In the genomic region with DNA sequence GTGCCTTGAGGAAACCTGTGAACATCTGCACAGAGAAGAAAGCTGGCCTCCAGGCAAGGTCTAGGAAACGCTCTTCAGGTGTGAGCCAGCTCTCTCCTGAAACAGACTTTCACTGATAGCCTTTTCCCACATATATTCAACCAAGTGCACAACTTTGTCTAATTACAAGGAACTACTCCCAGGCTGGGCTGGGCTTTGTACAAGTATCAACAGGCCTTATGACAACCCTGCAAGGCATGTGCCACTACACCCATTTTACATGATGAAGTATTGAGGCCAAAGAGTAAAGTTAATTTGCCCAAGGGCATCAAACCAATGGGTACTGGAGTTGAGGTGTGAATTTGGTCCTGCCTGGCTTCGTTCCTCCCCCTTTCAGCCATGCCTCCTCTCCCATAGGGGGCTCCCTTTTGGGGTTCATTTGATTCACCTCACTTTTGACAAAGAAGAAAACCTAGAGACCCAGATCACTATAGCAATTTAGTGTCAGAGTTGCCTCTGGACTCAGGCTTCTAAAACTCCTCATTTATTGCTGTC, we compare ENCODE assay signal across 22 cellular contexts. TPM values are rescaled to one million over a fixed set of nuclear protein-coding genes. Genes with fewer than 3 reads are reported as not detected.
DNase-seq lines count a peak whose midpoint lies in the region; ATAC-seq and TF ChIP-seq lines count a peak whose summit lies in the region.
"Had no signal": no experiment of that assay in that cellular context is flagged by ENCODE, and none has a peak within 500 bp of the region (broad histone marks: within the 10 kb centered on the region; RNA-seq: fewer than 3 reads in every experiment).

No MANE protein-coding gene starts in this region.

- H3K4me1 Mint-ChIP-seq in mesothelial cell of epicardium, result peaks cover 61% of the 10 kb centered on the region

- no peaks in the 10 kb centered on the region for H3K27me3 Mint-ChIP-seq in mesothelial cell of epicardium (ENCODE audit: low read depth)

- H3K27ac ChIP-seq in cardiac muscle cell (no peak overlapping the region), ectodermal cell (ENCODE audit: insufficient read depth, low read depth, low read length, poor library complexity, severe bottlenecking) (no peak overlapping the region), upper lobe of right lung (no peak overlapping the region)
- H3K27ac ChIP-seq: A549 had no signal

- DNase-seq in cardiac muscle cell (ENCODE audit: low read depth in 1 of 2, low spot score in 1 of 2), result no peak
- DNase-seq in Right ventricle myocardium inferior (ENCODE audit: missing footprints), result no peak
- no peak for DNase-seq in mesothelial cell of epicardium (ENCODE audit: low spot score in 2 of 2, unreplicated experiment in 2 of 2)
- no peak for DNase-seq in upper lobe of right lung
- DNase-seq in GOT3 (lab: John Stamatoyannopoulos, UW), result no peak
- DNase-seq in NCI-H345 treated with DMSO at 0.1 percent for 48 hours (lab: John Stamatoyannopoulos, UW; ENCODE audit: unreplicated experiment), result no peak
- DNase-seq: activated CD4-positive, alpha-beta T cell treated with anti-CD3 and anti-CD28 coated beads, Interleukin-2, amount 10 ng/mL, durations not matched to agents 24 days and 14 days; activated T-cell treated with anti-CD3 and anti-CD28 coated beads for 4 hours; KG1; NCI-H1092 treated with DMSO at 0.1 percent for 48 hours; NCI-H2171 treated with DMSO at 0.1 percent for 48 hours; NK-92 treated with Interleukin-12 subunit alpha and Interleukin-12 subunit beta, amount 100 ng/mL, for 24 hours; stimulated activated CD4-positive, alpha-beta T cell treated with anti-CD3 and anti-CD28 coated beads, Interleukin-2, amount 100 ng/mL, for 48 hours; stimulated activated CD8-positive, alpha-beta memory T cell treated with anti-CD3 and anti-CD28 coated beads, Interleukin-4, amount 100 ng/mL, for 48 hours; thyroid gland had no signal

- no peaks in the 10 kb centered on the region for H3K9me3 Mint-ChIP-seq in mesothelial cell of epicardium
- H3K9me3 Mint-ChIP-seq: activated CD4-positive, alpha-beta T cell treated with anti-CD3 and anti-CD28 coated beads, Interleukin-2, amount 10 ng/mL, durations not matched to agents 24 days and 14 days; activated naive CD4-positive, alpha-beta T cell treated with anti-CD3 and anti-CD28 coated beads, Interleukin-2, amount 50 U/mL, for 72 hours had no signal

- H3K9me3 ChIP-seq in cardiac muscle cell (ENCODE audit: low read depth) (no peaks in the 10 kb centered on the region), ectodermal cell (ENCODE audit: control insufficient read depth, low read length) (no peaks in the 10 kb centered on the region), upper lobe of right lung (no peaks in the 10 kb centered on the region)
- H3K9me3 ChIP-seq: A549, HAP-1, thyroid gland had no signal

- H3K27ac Mint-ChIP-seq in mesothelial cell of epicardium, result no peak overlapping the region
- H3K27ac Mint-ChIP-seq: activated CD4-positive, alpha-beta T cell treated with anti-CD3 and anti-CD28 coated beads, Interleukin-2, amount 10 ng/mL, durations not matched to agents 24 days and 14 days; activated naive CD4-positive, alpha-beta T cell treated with anti-CD3 and anti-CD28 coated beads, Interleukin-2, amount 50 U/mL, for 72 hours had no signal

- no peaks in the 10 kb centered on the region for H3K36me3 Mint-ChIP-seq in mesothelial cell of epicardium

- H3K27me3 ChIP-seq in cardiac muscle cell (no peaks in the 10 kb centered on the region), ectodermal cell (ENCODE audit: control insufficient read depth, insufficient read depth, low read length, poor library complexity, severe bottlenecking) (no peaks in the 10 kb centered on the region), upper lobe of right lung (no peaks in the 10 kb centered on the region)
- H3K27me3 ChIP-seq: thyroid gland had no signal

- H3K4me3 Mint-ChIP-seq in mesothelial cell of epicardium, result peak overlapping the region; percentile 91

- H3K36me3 ChIP-seq in cardiac muscle cell (no peaks in the 10 kb centered on the region), ectodermal cell (ENCODE audit: control insufficient read depth, insufficient read depth, low read length) (no peaks in the 10 kb centered on the region), upper lobe of right lung (no peaks in the 10 kb centered on the region)
- H3K36me3 ChIP-seq: HAP-1, thyroid gland had no signal

- intact Hi-C loops in Right ventricle myocardium inferior (cut with DNase I) (loop anchor here (5.0 kb wide), 2 partner anchors 41 to 136 kb away; no protein-coding TSS in a partner anchor), upper lobe of right lung (cut with DNase I) (no loop called here)

- H3K4me1 ChIP-seq in cardiac muscle cell (ENCODE audit: low read depth) (peaks cover 38% of the 10 kb centered on the region), ectodermal cell (ENCODE audit: control insufficient read depth, insufficient read depth, low read length) (peaks cover 19% of the 10 kb centered on the region), upper lobe of right lung (no peaks in the 10 kb centered on the region)

- ATAC-seq in Right ventricle myocardium inferior (no peak), upper lobe of right lung (no peak), GM18858 (IDR thresholded peaks at IDR 0.05; ENCODE audit: unreplicated experiment) (no peak)
- ATAC-seq: A549; activated naive CD4-positive, alpha-beta T cell treated with anti-CD3 and anti-CD28 coated beads, Interleukin-2, amount 50 U/mL, for 72 hours; GM12878; sciatic nerve had no signal

- TF ChIP-seq CTCF in cardiac muscle cell (IDR thresholded peaks at IDR 0.05; ENCODE audit: low read depth, low read length) (no peak), mesothelial cell of epicardium (IDR thresholded peaks at IDR 0.05; ENCODE audit: unreplicated experiment) (no peak), upper lobe of right lung (IDR thresholded peaks at IDR 0.05) (no peak)

- H3K4me3 ChIP-seq in cardiac muscle cell (peak overlapping the region; percentile 83), ectodermal cell (ENCODE audit: insufficient read depth, low read depth, low read length) (peak overlapping the region; percentile 90), upper lobe of right lung (peak overlapping the region; percentile 75)
- H3K4me3 ChIP-seq: A549, GM12878 had no signal

- 91 to 94% methylated on average over 2 of the region's 2 CpGs for WGBS in ectodermal cell, 2 experiments

RNA-seq across cellular contexts. Expression of a gene that starts 2.1 kb away (rescaled TPM):
- total RNA-seq in cardiac muscle cell (257 and 295 TPM in 2 replicates), Right ventricle myocardium inferior (55.8 TPM), mesothelial cell of epicardium (81.6 to 86.3 TPM (median 81.8 TPM) in 3 replicates), upper lobe of right lung (28.5 TPM)
- polyA plus RNA-seq in cardiac muscle cell, result 420 and 558 TPM in 2 replicates
- polyA plus RNA-seq in ectodermal cell (2013, experiment 1 of 4), result 250 TPM
- polyA plus RNA-seq in ectodermal cell (2013, experiment 2 of 4), result 239 TPM
- polyA plus RNA-seq in ectodermal cell (2013, experiment 3 of 4), result 244 TPM
- 247 TPM for polyA plus RNA-seq in ectodermal cell (2013, experiment 4 of 4)
